In the genomic region with DNA sequence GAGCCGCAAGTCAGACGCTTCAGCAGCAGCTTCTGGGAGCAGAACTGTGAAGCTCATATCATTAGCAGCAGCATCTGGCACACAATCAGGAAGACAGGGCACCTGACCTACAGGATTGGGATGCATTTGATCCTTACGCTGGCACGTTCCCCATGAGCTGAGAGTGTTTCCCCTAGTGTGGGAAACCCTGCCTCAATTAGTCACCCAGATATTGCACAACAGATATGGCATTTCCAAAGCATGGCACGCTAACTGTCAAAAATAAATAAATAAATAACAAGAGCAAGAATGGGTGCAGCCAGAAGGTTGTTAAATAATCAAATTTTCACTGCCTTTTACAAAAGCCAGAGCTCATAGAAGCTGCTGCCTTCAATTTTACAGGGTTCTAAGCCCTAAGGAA, we compare ENCODE assay signal across 17 cellular contexts.
DNase-seq lines count a peak whose midpoint lies in the region; ATAC-seq, FAIRE-seq and TF ChIP-seq lines count a peak whose summit lies in the region.
"Had no signal": no experiment of that assay in that cellular context is flagged by ENCODE, and none has a peak within 500 bp of the region (broad histone marks: within the 10 kb centered on the region; RNA-seq: fewer than 3 reads in every experiment).

No MANE protein-coding gene starts in this region.

- peak overlapping the region; percentile 48 for H3K27ac ChIP-seq in keratinocyte (ENCODE audit: control insufficient read depth, insufficient read depth, low read length)

- H2AFZ ChIP-seq in Loucy (ENCODE audit: low read length) (peak overlapping the region; percentile 54; the same call in 1 of the 2 replicates), keratinocyte (ENCODE audit: control insufficient read depth, low read length) (no peak overlapping the region)

- FAIRE-seq in keratinocyte (lab: Jason Lieb, UNC) (peak; percentile 87), urothelium cell line (lab: Jason Lieb, UNC) (no peak)

- H3K4me2 ChIP-seq in Loucy (ENCODE audit: low read depth, low read length, poor library complexity, severe bottlenecking) = no peak overlapping the region
- H3K4me2 ChIP-seq in keratinocyte (ENCODE audit: control insufficient read depth, extremely low read depth, insufficient read depth, low read depth, low read length) = peak overlapping the region; percentile 45

- H3K4me3 ChIP-seq in Loucy (ENCODE audit: low read length, poor library complexity, severe bottlenecking) = no peak overlapping the region
- no peak overlapping the region for H3K4me3 ChIP-seq in keratinocyte (ENCODE audit: control insufficient read depth in 2 of 3, extremely low read depth in 1 of 3, insufficient read depth in 2 of 3, low read depth in 1 of 3, low read length in 3 of 3)

- H4K20me1 ChIP-seq in Loucy (ENCODE audit: insufficient read depth, low read length, poor library complexity, severe bottlenecking) = no peaks in the 10 kb centered on the region
- no peaks in the 10 kb centered on the region for H4K20me1 ChIP-seq in keratinocyte (ENCODE audit: control insufficient read depth, extremely low read depth, insufficient read depth, low read length)

- no peak for ATAC-seq in SK-N-SH treated with all-trans-retinoic acid at 6 μM for 48 hours
- ATAC-seq in stimulated activated naive CD8-positive, alpha-beta T cell treated with anti-CD3 and anti-CD28 coated beads, Interleukin-15, Interleukin-2, amounts not matched to agents 100 U/mL and 50 U/mL, for 24 hours = no peak
- ATAC-seq: T-cell had no signal

- H3K27me3 ChIP-seq in Loucy (ENCODE audit: insufficient read depth, low read length, poor library complexity, severe bottlenecking) (no peaks in the 10 kb centered on the region), keratinocyte (ENCODE audit: control insufficient read depth, extremely low read depth, insufficient read depth, low read length) (no peaks in the 10 kb centered on the region)

- H3K9me3 ChIP-seq in Loucy (ENCODE audit: insufficient read depth, low read depth, low read length) = no peaks in the 10 kb centered on the region
- H3K9me3 ChIP-seq in keratinocyte (ENCODE audit: control insufficient read depth, low read depth, low read length) = no peaks in the 10 kb centered on the region

- TF ChIP-seq CTCF in Loucy (conservative IDR thresholded peaks at IDR 0.05; ENCODE audit: low read length) (no peak), keratinocyte (optimal IDR thresholded peaks at IDR 0.05 in 1 of 3, IDR thresholded peaks at IDR 0.05 in 1 of 3, conservative IDR thresholded peaks at IDR 0.05 in 1 of 3; ENCODE audit: extremely low read depth in 1 of 3, insufficient read depth in 2 of 3, low read length in 3 of 3) (no peak)

- H3K9me2 ChIP-seq in Loucy (replicated peaks; ENCODE audit: low read depth, low read length) = no peaks in the 10 kb centered on the region

- H3K4me1 ChIP-seq in Loucy (ENCODE audit: insufficient read depth, low read length, poor library complexity, severe bottlenecking) (peaks cover 20% of the 10 kb centered on the region), keratinocyte (ENCODE audit: control insufficient read depth, extremely low read depth, insufficient read depth, low read length) (peaks cover 36% of the 10 kb centered on the region)

- dilution Hi-C loops in keratinocyte (cut with MboI; ENCODE audit: extremely low pct_ligation_motif_present, low sequenced_read_pairs) = no loop called here

- no peaks in the 10 kb centered on the region for H3K79me2 ChIP-seq in Loucy (ENCODE audit: insufficient read depth, low read length)
- H3K79me2 ChIP-seq in keratinocyte (ENCODE audit: control insufficient read depth, insufficient read depth, low read length) = no peaks in the 10 kb centered on the region

- H3K9me1 ChIP-seq in keratinocyte (ENCODE audit: control insufficient read depth, extremely low read depth, insufficient read depth, low read length) = no peaks in the 10 kb centered on the region

- H3F3A ChIP-seq in Loucy (ENCODE audit: low read depth) = no peaks in the 10 kb centered on the region

- H3K36me3 ChIP-seq in Loucy (ENCODE audit: insufficient read depth, low read length) (no peaks in the 10 kb centered on the region), keratinocyte (ENCODE audit: control insufficient read depth in 2 of 2, extremely low read depth in 1 of 2, insufficient read depth in 2 of 2, low read length in 2 of 2) (no peaks in the 10 kb centered on the region)

- H3K9ac ChIP-seq in Loucy (ENCODE audit: low read depth, low read length, poor library complexity, severe bottlenecking) (no peak overlapping the region), keratinocyte (ENCODE audit: control insufficient read depth, extremely low read depth, insufficient read depth, low read length) (no peak overlapping the region)

- peak; percentile 2 for DNase-seq in ELF-1 (ENCODE audit: low read depth, low spot score)
- no peak for DNase-seq in keratinocyte (ENCODE audit: low read depth, low spot score)
- no peak for DNase-seq in hepatic stellate cell (ENCODE audit: low spot score)
- no peak for DNase-seq in urothelium cell line (ENCODE audit: low spot score)
- no peak for DNase-seq in stimulated activated naive CD8-positive, alpha-beta T cell treated with anti-CD3 and anti-CD28 coated beads, Interleukin-15, Interleukin-2, amounts not matched to agents 100 U/mL and 50 U/mL, for 24 hours
- no peak for DNase-seq in AML-193 (lab: John Stamatoyannopoulos, UW)
- DNase-seq: activated CD4-positive, CD25-positive, alpha-beta regulatory T cell; activated naive CD4-positive, alpha-beta T cell treated with anti-CD3 and anti-CD28 coated beads, Interleukin-2, amount 10 ng/mL, durations not matched to agents 7 days and 5 days; caudate nucleus; DMS79; glutamatergic neuron; HCEC 1CT; islet precursor cell; OCI-M1; T-cell had no signal

TF ChIP-seq in SK-N-SH treated with all-trans-retinoic acid at 6 μM for 48 hours, 23 proteins besides CTCF, POLR2A, EP300 and RAD21:
- TF ChIP-seq, protein P1, sequence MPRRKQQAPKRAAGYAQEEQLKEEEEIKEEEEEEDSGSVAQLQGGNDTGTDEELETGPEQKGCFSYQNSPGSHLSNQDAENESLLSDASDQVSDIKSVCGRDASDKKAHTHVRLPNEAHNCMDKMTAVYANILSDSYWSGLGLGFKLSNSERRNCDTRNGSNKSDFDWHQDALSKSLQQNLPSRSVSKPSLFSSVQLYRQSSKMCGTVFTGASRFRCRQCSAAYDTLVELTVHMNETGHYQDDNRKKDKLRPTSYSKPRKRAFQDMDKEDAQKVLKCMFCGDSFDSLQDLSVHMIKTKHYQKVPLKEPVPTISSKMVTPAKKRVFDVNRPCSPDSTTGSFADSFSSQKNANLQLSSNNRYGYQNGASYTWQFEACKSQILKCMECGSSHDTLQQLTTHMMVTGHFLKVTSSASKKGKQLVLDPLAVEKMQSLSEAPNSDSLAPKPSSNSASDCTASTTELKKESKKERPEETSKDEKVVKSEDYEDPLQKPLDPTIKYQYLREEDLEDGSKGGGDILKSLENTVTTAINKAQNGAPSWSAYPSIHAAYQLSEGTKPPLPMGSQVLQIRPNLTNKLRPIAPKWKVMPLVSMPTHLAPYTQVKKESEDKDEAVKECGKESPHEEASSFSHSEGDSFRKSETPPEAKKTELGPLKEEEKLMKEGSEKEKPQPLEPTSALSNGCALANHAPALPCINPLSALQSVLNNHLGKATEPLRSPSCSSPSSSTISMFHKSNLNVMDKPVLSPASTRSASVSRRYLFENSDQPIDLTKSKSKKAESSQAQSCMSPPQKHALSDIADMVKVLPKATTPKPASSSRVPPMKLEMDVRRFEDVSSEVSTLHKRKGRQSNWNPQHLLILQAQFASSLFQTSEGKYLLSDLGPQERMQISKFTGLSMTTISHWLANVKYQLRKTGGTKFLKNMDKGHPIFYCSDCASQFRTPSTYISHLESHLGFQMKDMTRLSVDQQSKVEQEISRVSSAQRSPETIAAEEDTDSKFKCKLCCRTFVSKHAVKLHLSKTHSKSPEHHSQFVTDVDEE (CRISPR knock-in tag; IDR thresholded peaks at IDR 0.05) = no peak
- TF ChIP-seq ZNF8 (CRISPR knock-in tag; IDR thresholded peaks at IDR 0.05) (no peak), ZFP30 (CRISPR knock-in tag; IDR thresholded peaks at IDR 0.05) (no peak), ISL1 (CRISPR knock-in tag; IDR thresholded peaks at IDR 0.05) (peak; percentile 49; the same call in 1 of the 2 replicates), RARB (CRISPR knock-in tag; IDR thresholded peaks at IDR 0.05) (no peak), PPARA (CRISPR knock-in tag; IDR thresholded peaks at IDR 0.05; ENCODE audit: borderline replicate concordance) (no peak), TCF4 (CRISPR knock-in tag; IDR thresholded peaks at IDR 0.05; ENCODE audit: borderline replicate concordance) (0 out of 2 replicates have a peak, but pooled peaks have one; percentile 12), TOX (CRISPR knock-in tag; IDR thresholded peaks at IDR 0.05; ENCODE audit: borderline replicate concordance) (no peak), ESRRG (CRISPR knock-in tag; IDR thresholded peaks at IDR 0.05) (no peak)
- TF ChIP-seq, protein P2, sequence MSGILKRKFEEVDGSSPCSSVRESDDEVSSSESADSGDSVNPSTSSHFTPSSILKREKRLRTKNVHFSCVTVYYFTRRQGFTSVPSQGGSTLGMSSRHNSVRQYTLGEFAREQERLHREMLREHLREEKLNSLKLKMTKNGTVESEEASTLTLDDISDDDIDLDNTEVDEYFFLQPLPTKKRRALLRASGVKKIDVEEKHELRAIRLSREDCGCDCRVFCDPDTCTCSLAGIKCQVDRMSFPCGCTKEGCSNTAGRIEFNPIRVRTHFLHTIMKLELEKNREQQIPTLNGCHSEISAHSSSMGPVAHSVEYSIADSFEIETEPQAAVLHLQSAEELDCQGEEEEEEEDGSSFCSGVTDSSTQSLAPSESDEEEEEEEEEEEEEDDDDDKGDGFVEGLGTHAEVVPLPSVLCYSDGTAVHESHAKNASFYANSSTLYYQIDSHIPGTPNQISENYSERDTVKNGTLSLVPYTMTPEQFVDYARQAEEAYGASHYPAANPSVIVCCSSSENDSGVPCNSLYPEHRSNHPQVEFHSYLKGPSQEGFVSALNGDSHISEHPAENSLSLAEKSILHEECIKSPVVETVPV (CRISPR knock-in tag; IDR thresholded peaks at IDR 0.05) = no peak
